In genomic region chr14:93520053-93520607, GRCh38 we compare ENCODE assay signal across 1 cellular context.
TF ChIP-seq lines count a peak whose summit lies in the region.

No MANE protein-coding gene starts in this region.

TF ChIP-seq in GM12878, 131 proteins besides CTCF, POLR2A, EP300 and RAD21 (continued from another document):
- TF ChIP-seq NKRF (conservative IDR thresholded peaks at IDR 0.05) (no peak), KLF5 (IDR thresholded peaks at IDR 0.05; ENCODE audit: partially characterized antibody) (peak; percentile 42), RAD51 (IDR thresholded peaks at IDR 0.05) (no peak), REST (IDR thresholded peaks at IDR 0.05; ENCODE audit: low read depth, low read length) (no peak), BACH1 (IDR thresholded peaks at IDR 0.05; ENCODE audit: borderline replicate concordance) (no peak), CBX5 (IDR thresholded peaks at IDR 0.05; ENCODE audit: low read depth) (peak; percentile 95), YY1 (IDR thresholded peaks at IDR 0.05; ENCODE audit: low read depth, low read length) (no peak), JUND (IDR thresholded peaks at IDR 0.05; ENCODE audit: low read depth, low read length) (no peak), NR2F1 (conservative IDR thresholded peaks at IDR 0.05) (no peak)
TF ChIP-seq in GM12878: peak in this region for 3.
